Comparison of ENCODE assay signal across 18 cellular contexts in the genomic region with DNA sequence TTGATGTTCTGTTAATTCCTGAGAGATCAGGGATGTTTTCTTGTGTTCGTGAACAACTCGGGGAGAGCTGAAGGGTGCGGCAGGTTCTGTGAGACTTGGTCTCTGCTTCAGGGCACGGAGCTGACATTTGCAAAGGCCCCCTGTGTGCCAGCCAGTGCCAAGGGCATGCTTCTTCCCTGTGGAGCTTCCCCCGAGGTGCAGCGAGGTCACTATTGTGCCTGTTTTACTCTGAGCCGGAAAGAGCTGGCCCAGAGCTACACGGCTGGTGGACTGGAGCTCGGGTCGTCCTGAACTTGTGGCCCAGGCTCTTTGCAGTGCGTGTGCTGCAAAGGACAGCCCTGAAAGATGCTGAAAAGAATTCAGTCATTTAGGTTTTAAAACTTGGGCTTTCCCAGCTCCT.
DNase-seq lines count a peak whose midpoint lies in the region; ATAC-seq and TF ChIP-seq lines count a peak whose summit lies in the region.
"Had no signal": no experiment of that assay in that cellular context is flagged by ENCODE, and none has a peak within 500 bp of the region (broad histone marks: within the 10 kb centered on the region; RNA-seq: fewer than 3 reads in every experiment).

No MANE protein-coding gene starts in this region.

- WGBS in lung, 2 donors: 52 to 76% methylated on average over 11 of the region's 11 CpGs
- 65% methylated on average over 11 of the region's 11 CpGs for WGBS in smooth muscle cell (ENCODE audit: low lambda C conversion rate)

- H3K4me1 ChIP-seq in lung (ENCODE audit: control insufficient read depth in 2 of 2, insufficient read depth in 2 of 2, low read length in 2 of 2) (peaks cover 2 to 16% of the 10 kb centered on the region in 2 donors), smooth muscle cell (ENCODE audit: low read depth) (peaks cover 9% of the 10 kb centered on the region)

- peaks cover 39% of the 10 kb centered on the region for H3K4me1 Mint-ChIP-seq in endothelial cell (ENCODE audit: unreplicated experiment)

- peak overlapping the region; percentile 59 for H3K4me2 ChIP-seq in smooth muscle cell

- no peaks in the 10 kb centered on the region for H3K79me2 ChIP-seq in smooth muscle cell (ENCODE audit: low read depth)

- H3K9ac ChIP-seq in smooth muscle cell (ENCODE audit: low read depth): no peak overlapping the region

- H3K27me3 ChIP-seq in lung (ENCODE audit: control insufficient read depth, insufficient read depth) (no peaks in the 10 kb centered on the region), smooth muscle cell (ENCODE audit: low read depth) (no peaks in the 10 kb centered on the region)

- no peaks in the 10 kb centered on the region for H3K36me3 ChIP-seq in lung (ENCODE audit: control insufficient read depth in 2 of 2, insufficient read depth in 2 of 2, low read length in 2 of 2)
- H3K36me3 ChIP-seq in smooth muscle cell (ENCODE audit: low read depth): no peaks in the 10 kb centered on the region

- H3K27me3 Mint-ChIP-seq in endothelial cell (ENCODE audit: unreplicated experiment): peaks cover 7% of the 10 kb centered on the region

- no peak overlapping the region for H2AFZ ChIP-seq in smooth muscle cell (ENCODE audit: low read depth)

- no peak overlapping the region for H3K4me3 Mint-ChIP-seq in endothelial cell (ENCODE audit: unreplicated experiment)
- H3K4me3 Mint-ChIP-seq: CD4-positive, alpha-beta memory T cell had no signal

- H3K9me3 ChIP-seq in lung (ENCODE audit: control insufficient read depth in 2 of 2, insufficient read depth in 1 of 2, low read length in 1 of 2) (no peaks in the 10 kb centered on the region), smooth muscle cell (replicated peaks; ENCODE audit: low read depth) (no peaks in the 10 kb centered on the region)

- no peak for TF ChIP-seq CTCF in coronary artery (IDR thresholded peaks at IDR 0.05)
- no peak for TF ChIP-seq CTCF in lung (IDR thresholded peaks at IDR 0.05; ENCODE audit: control extremely low read depth, extremely low read depth)
- TF ChIP-seq CTCF in smooth muscle cell (IDR thresholded peaks at IDR 0.05; ENCODE audit: borderline replicate concordance, insufficient read depth, poor library complexity, severe bottlenecking): no peak
- no peak for TF ChIP-seq CTCF in endothelial cell (IDR thresholded peaks at IDR 0.05; ENCODE audit: unreplicated experiment)

- ATAC-seq in lung (ENCODE audit: insufficient read depth, low FRiP score) (no peak), HG02938 (IDR thresholded peaks at IDR 0.05; ENCODE audit: unreplicated experiment) (no peak)
- ATAC-seq: GM12878 had no signal

- peaks cover 24% of the 10 kb centered on the region for H4K20me1 ChIP-seq in smooth muscle cell (ENCODE audit: low read depth)

- DNase-seq in activated effector memory CD4-positive, alpha-beta T cell treated with anti-CD3 and anti-CD28 coated beads, Interleukin-2, amount 50 U/mL, for 16 hours: peak; percentile 28
- DNase-seq in activated effector memory CD4-positive, alpha-beta T cell treated with Interleukin-2 at 50 U/mL for 16 hours: no peak
- DNase-seq in coronary artery (ENCODE audit: low spot score): peak; percentile 66
- no peak for DNase-seq in lung (ENCODE audit: low spot score)
- no peak for DNase-seq in smooth muscle cell (lab: John Stamatoyannopoulos, UW; ENCODE audit: unreplicated experiment)
- DNase-seq in stimulated activated CD4-positive, alpha-beta T cell treated with anti-CD3 and anti-CD28 coated beads, Interleukin-4, amount 100 ng/mL, for 4 hours: no peak
- DNase-seq in endothelial cell (ENCODE audit: low spot score): no peak
- DNase-seq: Calu3; CD4-positive, alpha-beta memory T cell; EL; H7; NCI-H1417 treated with DMSO at 0.1 percent for 48 hours; NCI-H187 treated with DMSO at 0.1 percent for 48 hours; NCI-H226; NCI-H524 treated with DMSO at 0.1 percent for 48 hours had no signal

- no peaks in the 10 kb centered on the region for H3K9me3 Mint-ChIP-seq in endothelial cell (ENCODE audit: unreplicated experiment)

- H3K4me3 ChIP-seq in coronary artery (no peak overlapping the region), lung (no peak overlapping the region), smooth muscle cell (no peak overlapping the region)
- H3K4me3 ChIP-seq: GM12878 had no signal

- H3K27ac ChIP-seq in coronary artery (no peak overlapping the region), lung (ENCODE audit: low read depth in 1 of 2, low read length in 1 of 2) (peak overlapping the region; percentile 56 to 81), smooth muscle cell (ENCODE audit: low read depth) (peak overlapping the region; percentile 78)
- H3K27ac ChIP-seq: HL-60 had no signal

- peaks cover 4% of the 10 kb centered on the region for H3F3A ChIP-seq in smooth muscle cell (ENCODE audit: low read depth)

- peaks cover 4% of the 10 kb centered on the region for H3K36me3 Mint-ChIP-seq in endothelial cell (ENCODE audit: low read depth, unreplicated experiment)
- H3K36me3 Mint-ChIP-seq: CD4-positive, alpha-beta memory T cell had no signal

- no peak overlapping the region for H3K27ac Mint-ChIP-seq in endothelial cell (ENCODE audit: unreplicated experiment)
- H3K27ac Mint-ChIP-seq: CD4-positive, alpha-beta memory T cell had no signal

Comparison
In these comparisons a context has a peak if more than half of its experiments do, and no peak if none do; other contexts are left out.
1. DNase-seq: peak in activated effector memory CD4-positive, alpha-beta T cell treated with anti-CD3 and anti-CD28 coated beads, Interleukin-2, amount 50 U/mL, for 16 hours (single experiment) and coronary artery (single experiment); none in activated effector memory CD4-positive, alpha-beta T cell treated with Interleukin-2 at 50 U/mL for 16 hours (single experiment), lung (single experiment), smooth muscle cell (single experiment), stimulated activated CD4-positive, alpha-beta T cell treated with anti-CD3 and anti-CD28 coated beads, Interleukin-4, amount 100 ng/mL, for 4 hours (0 of 2) and endothelial cell (single experiment).
2. H3K27ac ChIP-seq: peak in lung (2 of 2) and smooth muscle cell (single experiment); none in coronary artery (0 of 2).